19 cellular contexts compared by ENCODE assay signal in genomic region chr14:65277027-65277426, GRCh38.
DNase-seq lines count a peak whose midpoint lies in the region; ATAC-seq and TF ChIP-seq lines count a peak whose summit lies in the region.
"Had no signal": no experiment of that assay in that cellular context is flagged by ENCODE, and none has a peak within 500 bp of the region (broad histone marks: within the 10 kb centered on the region; RNA-seq: fewer than 3 reads in every experiment).

No MANE protein-coding gene starts in this region.

- H3K27ac Mint-ChIP-seq in activated CD4-positive, alpha-beta T cell treated with anti-CD3 and anti-CD28 coated beads for 36 hours: no peak overlapping the region
- no peak overlapping the region for H3K27ac Mint-ChIP-seq in activated CD4-positive, alpha-beta T cell treated with anti-CD3 and anti-CD28 coated beads, Interleukin-2, amount 10 ng/mL, durations not matched to agents 24 days and 14 days
- H3K27ac Mint-ChIP-seq: CD4-positive, alpha-beta T cell had no signal

- H3K36me3 ChIP-seq in MG63 (no peaks in the 10 kb centered on the region), Peyer's patch (no peaks in the 10 kb centered on the region), left lung (no peaks in the 10 kb centered on the region)
- H3K36me3 ChIP-seq: heart left ventricle had no signal

- H3K9me3 Mint-ChIP-seq in activated CD4-positive, alpha-beta T cell treated with anti-CD3 and anti-CD28 coated beads for 36 hours (ENCODE audit: low read depth): no peaks in the 10 kb centered on the region
- no peaks in the 10 kb centered on the region for H3K9me3 Mint-ChIP-seq in activated CD4-positive, alpha-beta T cell treated with anti-CD3 and anti-CD28 coated beads, Interleukin-2, amount 10 ng/mL, durations not matched to agents 24 days and 14 days
- H3K9me3 Mint-ChIP-seq: CD4-positive, alpha-beta T cell had no signal

- H3K36me3 Mint-ChIP-seq in activated CD4-positive, alpha-beta T cell treated with anti-CD3 and anti-CD28 coated beads for 36 hours (ENCODE audit: low read depth): no peaks in the 10 kb centered on the region
- H3K36me3 Mint-ChIP-seq in activated CD4-positive, alpha-beta T cell treated with anti-CD3 and anti-CD28 coated beads, Interleukin-2, amount 10 ng/mL, durations not matched to agents 24 days and 14 days (ENCODE audit: low read depth): peaks cover 2% of the 10 kb centered on the region

- peaks cover 12% of the 10 kb centered on the region for H3K4me1 Mint-ChIP-seq in activated CD4-positive, alpha-beta T cell treated with anti-CD3 and anti-CD28 coated beads for 36 hours
- H3K4me1 Mint-ChIP-seq in activated CD4-positive, alpha-beta T cell treated with anti-CD3 and anti-CD28 coated beads, Interleukin-2, amount 10 ng/mL, durations not matched to agents 24 days and 14 days: peaks cover 7% of the 10 kb centered on the region

- ATAC-seq in activated CD4-positive, alpha-beta T cell treated with anti-CD3 and anti-CD28 coated beads for 36 hours: peak; percentile 95
- no peak for ATAC-seq in left lung
- ATAC-seq: heart left ventricle, left cardiac atrium had no signal

- no peaks in the 10 kb centered on the region for H3K27me3 Mint-ChIP-seq in activated CD4-positive, alpha-beta T cell treated with anti-CD3 and anti-CD28 coated beads for 36 hours
- H3K27me3 Mint-ChIP-seq in activated CD4-positive, alpha-beta T cell treated with anti-CD3 and anti-CD28 coated beads, Interleukin-2, amount 10 ng/mL, durations not matched to agents 24 days and 14 days: no peaks in the 10 kb centered on the region
- H3K27me3 Mint-ChIP-seq: CD4-positive, alpha-beta T cell had no signal

- no peak for TF ChIP-seq POLR2A in Peyer's patch (IDR thresholded peaks at IDR 0.05)

- no peak overlapping the region for H3K27ac ChIP-seq in Peyer's patch
- H3K27ac ChIP-seq in left lung: no peak overlapping the region
- H3K27ac ChIP-seq: heart left ventricle had no signal

- POLR2A ChIA-PET in activated CD4-positive, alpha-beta T cell treated with anti-CD3 and anti-CD28 coated beads for 36 hours (lab: Charles Lee): no interaction called here

- CTCF ChIA-PET in activated CD4-positive, alpha-beta T cell treated with anti-CD3 and anti-CD28 coated beads for 36 hours (lab: Charles Lee): interaction anchor here (0.5 to 1.2 kb wide), 2 partner anchors 17 to 601 kb away, joined by 3 read pairs; no protein-coding TSS in a partner anchor

- H3K4me3 ChIP-seq in MG63 (no peak overlapping the region), epithelial cell of esophagus (ENCODE audit: low read length) (no peak overlapping the region), Peyer's patch (no peak overlapping the region), left lung (no peak overlapping the region)
- H3K4me3 ChIP-seq: heart left ventricle had no signal

- intact Hi-C loops in activated CD4-positive, alpha-beta T cell treated with anti-CD3 and anti-CD28 coated beads for 36 hours (cut with DNase I, micrococcal nuclease): no loop called here
- intact Hi-C loops in activated CD4-positive, alpha-beta T cell treated with anti-CD3 and anti-CD28 coated beads, Interleukin-2, amount 10 ng/mL, durations not matched to agents 24 days and 14 days (cut with micrococcal nuclease): no loop called here
- intact Hi-C loops in left lung (cut with DNase I): no loop called here
- intact Hi-C loops in cardiac septum (cut with DNase I): no loop called here

- H3K9me3 ChIP-seq in MG63 (no peaks in the 10 kb centered on the region), Peyer's patch (no peaks in the 10 kb centered on the region), left lung (no peaks in the 10 kb centered on the region)
- H3K9me3 ChIP-seq: heart left ventricle had no signal

- TF ChIP-seq CTCF in epithelial cell of esophagus (IDR thresholded peaks at IDR 0.05; ENCODE audit: insufficient read depth, low read depth, low read length, missing control alignments): no peak
- no peak for TF ChIP-seq CTCF in Peyer's patch (IDR thresholded peaks at IDR 0.05)
- no peak for TF ChIP-seq CTCF in left lung (IDR thresholded peaks at IDR 0.05)

- H3K4me1 ChIP-seq in Peyer's patch (peaks cover 0 to 4% (median 0%) of the 10 kb centered on the region in 4 donors), left lung (peaks cover 0 to under 1% of the 10 kb centered on the region in 2 donors)

- H3K4me3 Mint-ChIP-seq in activated CD4-positive, alpha-beta T cell treated with anti-CD3 and anti-CD28 coated beads for 36 hours: no peak overlapping the region
- no peak overlapping the region for H3K4me3 Mint-ChIP-seq in activated CD4-positive, alpha-beta T cell treated with anti-CD3 and anti-CD28 coated beads, Interleukin-2, amount 10 ng/mL, durations not matched to agents 24 days and 14 days
- H3K4me3 Mint-ChIP-seq: CD4-positive, alpha-beta T cell had no signal

- DNase-seq in activated CD4-positive, alpha-beta T cell treated with anti-CD3 and anti-CD28 coated beads for 36 hours: peak; percentile 43
- no peak for DNase-seq in activated CD4-positive, alpha-beta T cell treated with anti-CD3 and anti-CD28 coated beads, Interleukin-2, amount 10 ng/mL, durations not matched to agents 24 days and 14 days
- DNase-seq in MG63 (peak; percentile 33), epithelial cell of esophagus (ENCODE audit: low read depth) (peak; percentile 83), renal cortical epithelial cell (ENCODE audit: low read depth) (peak; percentile 36), Peyer's patch (no peak), left lung (no peak), cardiac septum (ENCODE audit: low spot score) (no peak)
- DNase-seq: 8988T; activated CD4-positive, alpha-beta T cell treated with anti-CD3 and anti-CD28 coated beads, Interleukin-2, amount 50 U/mL, for 4 hours; activated effector memory CD4-positive, alpha-beta T cell treated with Interleukin-2 at 50 U/mL for 16 hours; CD4-positive, alpha-beta T cell; GDM1; heart left ventricle; left cardiac atrium; NCI-H1930; NCI-H526 treated with DMSO at 0.1 percent for 48 hours; stimulated activated CD4-positive, alpha-beta T cell treated with anti-CD3 and anti-CD28 coated beads, Interleukin-2, amount 100 ng/mL, for 24 hours; T-helper 9 cell had no signal

- H3K27me3 ChIP-seq in MG63 (no peaks in the 10 kb centered on the region), Peyer's patch (no peaks in the 10 kb centered on the region), left lung (no peaks in the 10 kb centered on the region)
- H3K27me3 ChIP-seq: heart left ventricle had no signal

Comparison
In these comparisons a context has a peak if more than half of its experiments do, and no peak if none do; other contexts are left out.
1. DNase-seq: peak in activated CD4-positive, alpha-beta T cell treated with anti-CD3 and anti-CD28 coated beads for 36 hours (single experiment), MG63 (single experiment), epithelial cell of esophagus (single experiment) and renal cortical epithelial cell (single experiment); none in activated CD4-positive, alpha-beta T cell treated with anti-CD3 and anti-CD28 coated beads, Interleukin-2, amount 10 ng/mL, durations not matched to agents 24 days and 14 days (single experiment), Peyer's patch (0 of 3), left lung (0 of 2) and cardiac septum (single experiment).